Comparison of ENCODE assay signal across 17 cellular contexts in genomic region chr11:7651140-7651551, GRCh38. TPM values are rescaled to one million over a fixed set of nuclear protein-coding genes. Genes with fewer than 3 reads are reported as not detected.
A peak's percentile ranks its signal among the peaks of the same experiment; 100 is the strongest.
DNase-seq lines count a peak whose midpoint lies in the region; ATAC-seq and TF ChIP-seq lines count a peak whose summit lies in the region.
"Had no signal": no experiment of that assay in that cellular context is flagged by ENCODE, and none has a peak within 500 bp of the region (broad histone marks: within the 10 kb centered on the region; RNA-seq: fewer than 3 reads in every experiment).

No MANE protein-coding gene starts in this region.

- TF ChIP-seq EP300 in SK-N-SH (IDR thresholded peaks at IDR 0.05; ENCODE audit: borderline replicate concordance in 1 of 2, low read depth in 1 of 2, low read length in 1 of 2): no peak

- H2AFZ ChIP-seq in SK-N-SH (ENCODE audit: low read depth): no peak overlapping the region

- 56% methylated on average over 5 of the region's 5 CpGs for WGBS in SK-N-SH (ENCODE audit: low lambda C conversion rate)

- H3K4me1 ChIP-seq in SK-N-SH (ENCODE audit: control insufficient read depth in 1 of 2, insufficient read depth in 2 of 2, low read depth in 1 of 2, low read length in 1 of 2): peaks cover 0 to 51% of the 10 kb centered on the region in 2 experiments; a peak in 1 of 4 replicates
- no peaks in the 10 kb centered on the region for H3K4me1 ChIP-seq in upper lobe of right lung
- H3K4me1 ChIP-seq: ascending aorta, Peyer's patch had no signal

- TF ChIP-seq CTCF in SK-N-SH (IDR thresholded peaks at IDR 0.05): no peak
- no peak for TF ChIP-seq CTCF in upper lobe of right lung (IDR thresholded peaks at IDR 0.05)

- no peaks in the 10 kb centered on the region for H3K9me2 ChIP-seq in SK-N-SH

- H3K9me3 ChIP-seq in SK-N-SH (no peaks in the 10 kb centered on the region), upper lobe of right lung (no peaks in the 10 kb centered on the region)
- H3K9me3 ChIP-seq: ascending aorta, Peyer's patch had no signal

- intact Hi-C loops in upper lobe of right lung (cut with DNase I): loop anchor here (10.0 kb wide), 1 partner anchor 76 kb away; no protein-coding TSS in a partner anchor

- H3K27ac ChIP-seq in SK-N-SH (ENCODE audit: low read depth in 2 of 2, low read length in 1 of 2): peak overlapping the region in 1 of 2 experiments; percentile 47; a peak in 1 of 4 replicates
- no peak overlapping the region for H3K27ac ChIP-seq in upper lobe of right lung
- H3K27ac ChIP-seq: ascending aorta, Peyer's patch had no signal

- no peaks in the 10 kb centered on the region for H4K20me1 ChIP-seq in SK-N-SH (ENCODE audit: insufficient read depth)

- no peaks in the 10 kb centered on the region for H3F3A ChIP-seq in SK-N-SH (replicated peaks; ENCODE audit: insufficient read depth)

- no peak overlapping the region for H3K9ac ChIP-seq in SK-N-SH

- H3K4me3 ChIP-seq in SK-N-SH (ENCODE audit: low read depth in 2 of 2, low read length in 1 of 2) (no peak overlapping the region), upper lobe of right lung (no peak overlapping the region)
- H3K4me3 ChIP-seq: ascending aorta, Peyer's patch, smooth muscle cell had no signal

- H3K36me3 ChIP-seq in SK-N-SH (replicated peaks in 1 of 2; ENCODE audit: control insufficient read depth in 1 of 2, insufficient read depth in 2 of 2, low read length in 1 of 2): no peaks in the 10 kb centered on the region
- H3K36me3 ChIP-seq in upper lobe of right lung: peaks cover 70% of the 10 kb centered on the region

- DNase-seq in activated CD8-positive, alpha-beta memory T cell treated with anti-CD3 and anti-CD28 coated beads, Interleukin-2, amount 50 U/mL, for 48 hours: peak; percentile 12
- no peak for DNase-seq in activated CD8-positive, alpha-beta memory T cell treated with anti-CD3 and anti-CD28 coated beads for 24 hours
- DNase-seq in SK-N-SH (no peak), globus pallidus (ENCODE audit: low spot score) (peak; percentile 73), upper lobe of right lung (no peak), NCI-H2196 (lab: John Stamatoyannopoulos, UW; ENCODE audit: unreplicated experiment) (no peak), HEK293T (ENCODE audit: extremely low spot score) (no peak)
- DNase-seq: activated CD8-positive, alpha-beta T cell treated with anti-CD3 and anti-CD28 coated beads, Interleukin-2, amount 10 ng/mL, durations not matched to agents 7 days and 5 days; activated effector memory CD4-positive, alpha-beta T cell treated with Interleukin-2 at 50 U/mL for 16 hours; Calu3; NCI-H1436 treated with DMSO at 0.1 percent for 48 hours; NCI-H446 treated with DMSO at 0.1 percent for 48 hours had no signal

- ATAC-seq in upper lobe of right lung (peak; percentile 56), HG02852 (IDR thresholded peaks at IDR 0.05; ENCODE audit: unreplicated experiment) (no peak)
- ATAC-seq: activated CD8-positive, alpha-beta T cell treated with anti-CD3 and anti-CD28 coated beads, Interleukin-2, amount 10 ng/mL, durations not matched to agents 7 days and 5 days had no signal

- POLR2A ChIA-PET in SK-N-SH (lab: Yijun Ruan, JAX) (no interaction called here), HEK293T (lab: Yijun Ruan, JAX) (no interaction called here)

- TF ChIP-seq RAD21 in SK-N-SH (IDR thresholded peaks at IDR 0.05; ENCODE audit: low read length): no peak

- CTCF ChIA-PET in SK-N-SH (lab: Yijun Ruan, JAX) (interaction anchor here (1.0 to 15.9 kb wide), 3 partner anchors 12 to 75 kb away, joined by 4 to 359 read pairs (median 4); no protein-coding TSS in a partner anchor), HEK293T (lab: Yijun Ruan, JAX) (no interaction called here)

- no peaks in the 10 kb centered on the region for H3K27me3 ChIP-seq in SK-N-SH (ENCODE audit: insufficient read depth)
- no peaks in the 10 kb centered on the region for H3K27me3 ChIP-seq in upper lobe of right lung
- H3K27me3 ChIP-seq: ascending aorta, Peyer's patch had no signal

- no peak overlapping the region for H3K4me2 ChIP-seq in SK-N-SH
- H3K4me2 ChIP-seq: smooth muscle cell had no signal

- H3K79me2 ChIP-seq in SK-N-SH (ENCODE audit: insufficient read depth): no peaks in the 10 kb centered on the region

TF ChIP-seq in SK-N-SH, 30 proteins besides CTCF, POLR2A, EP300 and RAD21 (continues in another document):
- peak; percentile 66; the same call in 1 of the 2 replicates for TF ChIP-seq TCF12 (IDR thresholded peaks at IDR 0.05)
- no peak for TF ChIP-seq USF1 (IDR thresholded peaks at IDR 0.05; ENCODE audit: borderline replicate concordance, low read depth)
- TF ChIP-seq POLR2AphosphoS5 (IDR thresholded peaks at IDR 0.05; ENCODE audit: low read depth, low read length): no peak
- TF ChIP-seq EZH2phosphoT487 (IDR thresholded peaks at IDR 0.05; ENCODE audit: borderline replicate concordance, low read depth): no peak
- TF ChIP-seq RCOR1 (IDR thresholded peaks at IDR 0.05; ENCODE audit: low read length): no peak
- no peak for TF ChIP-seq TEAD4 (IDR thresholded peaks at IDR 0.05; ENCODE audit: borderline replicate concordance, insufficient read depth)
- no peak for TF ChIP-seq GATA2 (CRISPR knock-in tag; IDR thresholded peaks at IDR 0.05)
- TF ChIP-seq YY1 (IDR thresholded peaks at IDR 0.05; ENCODE audit: low read depth): no peak
- no peak for TF ChIP-seq USF2 (IDR thresholded peaks at IDR 0.05; ENCODE audit: borderline replicate concordance, low read depth, low read length)
- TF ChIP-seq FOXM1 (IDR thresholded peaks at IDR 0.05; ENCODE audit: low read depth): no peak
- TF ChIP-seq RFX5 (IDR thresholded peaks at IDR 0.05; ENCODE audit: low read length): no peak

TF ChIP-seq in HEK293T, 16 proteins besides CTCF, POLR2A, EP300 and RAD21:
- no peak for TF ChIP-seq ZNF384 (IDR thresholded peaks at IDR 0.05)
- no peak for TF ChIP-seq HDGF (IDR thresholded peaks at IDR 0.05; ENCODE audit: borderline replicate concordance)
- no peak for TF ChIP-seq FOXM1 (IDR thresholded peaks at IDR 0.05; ENCODE audit: borderline replicate concordance)
- TF ChIP-seq L3MBTL2 (conservative IDR thresholded peaks at IDR 0.05): no peak
- TF ChIP-seq SUZ12 (IDR thresholded peaks at IDR 0.05): no peak
- no peak for TF ChIP-seq FOXK2 (IDR thresholded peaks at IDR 0.05)
- no peak for TF ChIP-seq ARNT (IDR thresholded peaks at IDR 0.05)
- no peak for TF ChIP-seq FOXA1 (IDR thresholded peaks at IDR 0.05)
- TF ChIP-seq ELF4 (IDR thresholded peaks at IDR 0.05): no peak
- no peak for TF ChIP-seq TARDBP (IDR thresholded peaks at IDR 0.05)
- no peak for TF ChIP-seq PKNOX1 (IDR thresholded peaks at IDR 0.05)
- TF ChIP-seq SP1 (IDR thresholded peaks at IDR 0.05): no peak
- TF ChIP-seq CTBP1 (IDR thresholded peaks at IDR 0.05; ENCODE audit: borderline replicate concordance): no peak
- TF ChIP-seq BHLHE40 (IDR thresholded peaks at IDR 0.05; ENCODE audit: borderline replicate concordance): no peak
TF ChIP-seq in HEK293T: peak in this region for 0.

RNA-seq across cellular contexts. Expression of gene CYB5R2, which starts 22.2 kb away (rescaled TPM):
- polyA plus RNA-seq in SK-N-SH (2012; rRNA removed): 0.20 and 0.23 TPM in 2 replicates
- polyA plus RNA-seq in SK-N-SH (2012; cell fraction: cytosol; rRNA removed): not detected in 2 replicates
- polyA plus RNA-seq in SK-N-SH (2012; cell fraction: nucleus; rRNA removed): 1.2 and 1.7 TPM in 2 replicates
- 14.2 TPM for total RNA-seq in upper lobe of right lung

RNA-seq across cellular contexts. Expression of gene OVCH2, which starts 55.1 kb away (rescaled TPM):
- polyA plus RNA-seq in SK-N-SH (2012; rRNA removed): 0.08 TPM in 1 of 2 replicates, not detected in the other
- 0.04 TPM in 1 of 2 replicates, not detected in the other for polyA plus RNA-seq in SK-N-SH (2012; cell fraction: cytosol; rRNA removed)
- 1.2 and 1.8 TPM in 2 replicates for polyA plus RNA-seq in SK-N-SH (2012; cell fraction: nucleus; rRNA removed)
- 6.4 TPM for total RNA-seq in upper lobe of right lung
- total RNA-seq: activated CD8-positive, alpha-beta T cell treated with anti-CD3 and anti-CD28 coated beads, Interleukin-2, amount 10 ng/mL, durations not matched to agents 7 days and 5 days; ascending aorta; Calu3; fibroblast of lung; Peyer's patch had no signal
- polyA plus RNA-seq: fibroblast of lung had no signal

Comparison
In these comparisons a context has a peak if more than half of its experiments do, and no peak if none do; other contexts are left out.
1. DNase-seq: peak in activated CD8-positive, alpha-beta memory T cell treated with anti-CD3 and anti-CD28 coated beads, Interleukin-2, amount 50 U/mL, for 48 hours (single experiment) and globus pallidus (single experiment); none in activated CD8-positive, alpha-beta memory T cell treated with anti-CD3 and anti-CD28 coated beads for 24 hours (single experiment), SK-N-SH (single experiment), upper lobe of right lung (single experiment), NCI-H2196 (single experiment) and HEK293T (single experiment).